In the genomic region with DNA sequence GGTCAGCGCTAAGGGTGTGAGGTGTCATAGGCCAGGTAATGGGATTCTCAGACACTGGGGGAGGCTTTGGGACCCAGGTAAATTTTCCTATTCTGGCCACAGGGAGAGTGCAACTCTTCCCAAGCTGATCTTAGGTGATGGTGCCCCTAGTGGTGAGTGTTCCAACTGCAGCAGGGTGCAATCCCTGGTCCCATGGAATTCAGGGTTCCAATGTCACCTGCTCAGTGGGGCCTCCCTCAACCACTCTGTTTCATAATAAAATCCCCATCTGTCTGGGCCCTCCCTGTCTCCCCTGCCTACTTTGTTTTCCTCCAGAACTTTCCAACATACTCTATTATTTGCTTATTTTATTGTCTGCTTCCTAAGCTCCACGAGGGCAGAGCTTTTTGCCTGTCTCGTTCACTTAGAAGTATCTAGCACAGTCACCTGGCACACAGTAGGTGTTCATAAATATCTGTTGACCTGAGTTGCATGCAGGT, we compare ENCODE assay signal across 8 cellular contexts. TPM values are rescaled to one million over a fixed set of nuclear protein-coding genes. Genes with fewer than 3 reads are reported as not detected.
DNase-seq lines count a peak whose midpoint lies in the region; ATAC-seq, FAIRE-seq and TF ChIP-seq lines count a peak whose summit lies in the region.

No MANE protein-coding gene starts in this region.

- no peak for TF ChIP-seq EP300 in SK-N-SH (IDR thresholded peaks at IDR 0.05; ENCODE audit: borderline replicate concordance in 1 of 2, low read depth in 1 of 2, low read length in 1 of 2)

- TF ChIP-seq POLR2A in GM12891 (IDR thresholded peaks at IDR 0.05; ENCODE audit: low read depth, low read length) (no peak), adrenal gland (IDR thresholded peaks at IDR 0.05) (no peak)

- ATAC-seq in HG03354 (IDR thresholded peaks at IDR 0.05; ENCODE audit: poor library complexity, severe bottlenecking, unreplicated experiment) = no peak
- no peak for ATAC-seq in GM18520 (IDR thresholded peaks at IDR 0.05; ENCODE audit: unreplicated experiment)

- H3K4me1 ChIP-seq in SK-N-SH (ENCODE audit: control insufficient read depth in 1 of 2, insufficient read depth in 2 of 2, low read depth in 1 of 2, low read length in 1 of 2) (peaks cover 0 to 12% of the 10 kb centered on the region in 2 experiments; a peak in 2 of 4 replicates), adrenal gland (replicated peaks in 1 of 2) (peaks cover 4 to 12% of the 10 kb centered on the region in 2 donors)

- WGBS in SK-N-SH (ENCODE audit: low lambda C conversion rate) = 73% methylated on average over 3 of the region's 3 CpGs
- WGBS in adrenal gland, 4 donors = 61 to 70% (median 67%) methylated on average over 3 of the region's 3 CpGs

- POLR2A ChIA-PET in SK-N-SH (lab: Yijun Ruan, JAX) = interaction anchor here (0.9 to 1.2 kb wide), 2 partner anchors 30 to 792 kb away, joined by 4 read pairs; no protein-coding TSS in a partner anchor

- H3K79me2 ChIP-seq in SK-N-SH (ENCODE audit: insufficient read depth) = no peaks in the 10 kb centered on the region

- H3K9me3 ChIP-seq in SK-N-SH = no peaks in the 10 kb centered on the region
- no peaks in the 10 kb centered on the region for H3K9me3 ChIP-seq in adrenal gland (replicated peaks in 1 of 3)

- no peak overlapping the region for H3K9ac ChIP-seq in SK-N-SH

- DNase-seq in AG09319 (ENCODE audit: extremely low read depth, low read depth) (no peak), GM12891 (ENCODE audit: insufficient read length, low spot score) (peak; percentile 41), SK-N-SH (peak; percentile 78), adrenal gland (peak; percentile 46 to 81 (median 63)), iPS-NIHi11 (ENCODE audit: low spot score) (peak; percentile 86)
- peak; percentile 30 to 54 (median 34) for DNase-seq in stimulated activated CD4-positive, alpha-beta T cell treated with anti-CD3 and anti-CD28 coated beads, Interleukin-1b, Interleukin-23, amount 100 ng/mL, for 24 hours (ENCODE audit: low read depth in 4 of 4, low spot score in 1 of 4)

- H3K27me3 ChIP-seq in SK-N-SH (ENCODE audit: insufficient read depth) = no peaks in the 10 kb centered on the region; the same call in 1 of the 2 replicates
- no peaks in the 10 kb centered on the region for H3K27me3 ChIP-seq in adrenal gland

- intact Hi-C loops in adrenal gland (cut with DNase I) = no loop called here

- H3K4me3 ChIP-seq in SK-N-SH (ENCODE audit: low read depth in 2 of 2, low read length in 1 of 2) (peak overlapping the region in 1 of 2 experiments; percentile 36; a peak in 1 of 4 replicates), adrenal gland (no peak overlapping the region)

- CTCF ChIA-PET in SK-N-SH (lab: Yijun Ruan, JAX) = interaction anchor here (0.6 to 4.6 kb wide), 56 partner anchors 11 to 360 kb away, joined by 3 to 72 read pairs (median 4); no protein-coding TSS in a partner anchor

- no peaks in the 10 kb centered on the region for H3F3A ChIP-seq in SK-N-SH (replicated peaks; ENCODE audit: insufficient read depth)

- no peaks in the 10 kb centered on the region for H3K9me2 ChIP-seq in SK-N-SH

- H3K36me3 ChIP-seq in SK-N-SH (replicated peaks in 1 of 2; ENCODE audit: control insufficient read depth in 1 of 2, insufficient read depth in 2 of 2, low read length in 1 of 2) = no peaks in the 10 kb centered on the region
- no peaks in the 10 kb centered on the region for H3K36me3 ChIP-seq in adrenal gland (replicated peaks in 1 of 2)

- H3K27ac ChIP-seq in SK-N-SH (ENCODE audit: low read depth in 2 of 2, low read length in 1 of 2) = no peak overlapping the region
- no peak overlapping the region for H3K27ac ChIP-seq in adrenal gland

- H4K20me1 ChIP-seq in SK-N-SH (ENCODE audit: insufficient read depth) = no peaks in the 10 kb centered on the region

- no peak overlapping the region for H2AFZ ChIP-seq in SK-N-SH (ENCODE audit: low read depth)

- TF ChIP-seq CTCF in AG09319 (IDR thresholded peaks at IDR 0.05; ENCODE audit: low read depth, low read length) (peak; percentile 93), SK-N-SH (IDR thresholded peaks at IDR 0.05) (peak; percentile 88), adrenal gland (IDR thresholded peaks at IDR 0.05) (peak; percentile 72 to 96 (median 78))

- H3K4me2 ChIP-seq in SK-N-SH = no peak overlapping the region

- FAIRE-seq in GM12891 (lab: Jason Lieb, UNC) = peak; percentile 52

- peak; percentile 58 for TF ChIP-seq RAD21 in SK-N-SH (IDR thresholded peaks at IDR 0.05; ENCODE audit: low read length)

TF ChIP-seq in GM12891, 5 proteins besides CTCF, POLR2A, EP300 and RAD21:
- TF ChIP-seq TAF1 (IDR thresholded peaks at IDR 0.05; ENCODE audit: low read depth, low read length) (no peak), POLR2AphosphoS5 (IDR thresholded peaks at IDR 0.05; ENCODE audit: low read depth, low read length) (no peak), POU2F2 (IDR thresholded peaks at IDR 0.05; ENCODE audit: low read depth, low read length) (no peak), SPI1 (IDR thresholded peaks at IDR 0.05; ENCODE audit: low read depth, low read length) (no peak), PAX5 (IDR thresholded peaks at IDR 0.05; ENCODE audit: insufficient read depth, low read length, severe bottlenecking) (no peak)

TF ChIP-seq in SK-N-SH, 30 proteins besides CTCF, POLR2A, EP300 and RAD21:
- TF ChIP-seq FOXJ3 (CRISPR knock-in tag; IDR thresholded peaks at IDR 0.05) = no peak
- TF ChIP-seq SMC3 (IDR thresholded peaks at IDR 0.05; ENCODE audit: low read depth, low read length) = peak; percentile 19; the same call in 1 of the 2 replicates
- no peak for TF ChIP-seq RFX5 (IDR thresholded peaks at IDR 0.05; ENCODE audit: low read length)
- TF ChIP-seq RCOR1 (IDR thresholded peaks at IDR 0.05; ENCODE audit: low read length) = 0 out of 2 replicates have a peak, but pooled peaks have one; percentile 46
- TF ChIP-seq JUND (IDR thresholded peaks at IDR 0.05) = no peak
- TF ChIP-seq GATA2 (CRISPR knock-in tag; IDR thresholded peaks at IDR 0.05) = no peak
- TF ChIP-seq NRF1 (IDR thresholded peaks at IDR 0.05; ENCODE audit: low read depth, low read length) = no peak

RNA-seq across cellular contexts. Expression of a gene that starts 2.9 kb away (rescaled TPM):
- polyA plus RNA-seq in GM12891 (2012; ENCODE audit: low read depth, missing spikeins) = not detected
- polyA plus RNA-seq in SK-N-SH (2012; rRNA removed) = 0.15 and 0.26 TPM in 2 replicates
- polyA plus RNA-seq in SK-N-SH (2012; cell fraction: cytosol; rRNA removed) = 0.14 and 0.26 TPM in 2 replicates
- polyA plus RNA-seq in SK-N-SH (2012; cell fraction: nucleus; rRNA removed) = 0.25 and 0.35 TPM in 2 replicates
- 1 to 10 TPM; 1.9 to 6.8 (median 3.3) TPM for total RNA-seq in adrenal gland
- 1 to 10 TPM; 2.0 to 3.4 (median 3.3) TPM for polyA plus RNA-seq in adrenal gland

RNA-seq across cellular contexts. Expression of a gene that starts 28.6 kb away (rescaled TPM):
- not detected for polyA plus RNA-seq in GM12891 (2012; ENCODE audit: low read depth, missing spikeins)
- not detected in 2 replicates for polyA plus RNA-seq in SK-N-SH (2012; rRNA removed)
- not detected in 2 replicates for polyA plus RNA-seq in SK-N-SH (2012; cell fraction: cytosol; rRNA removed)
- polyA plus RNA-seq in SK-N-SH (2012; cell fraction: nucleus; rRNA removed) = not detected in 2 replicates
- total RNA-seq in adrenal gland = not detected
- polyA plus RNA-seq in adrenal gland = not detected
